20 cellular contexts compared by ENCODE assay signal in the genomic region with DNA sequence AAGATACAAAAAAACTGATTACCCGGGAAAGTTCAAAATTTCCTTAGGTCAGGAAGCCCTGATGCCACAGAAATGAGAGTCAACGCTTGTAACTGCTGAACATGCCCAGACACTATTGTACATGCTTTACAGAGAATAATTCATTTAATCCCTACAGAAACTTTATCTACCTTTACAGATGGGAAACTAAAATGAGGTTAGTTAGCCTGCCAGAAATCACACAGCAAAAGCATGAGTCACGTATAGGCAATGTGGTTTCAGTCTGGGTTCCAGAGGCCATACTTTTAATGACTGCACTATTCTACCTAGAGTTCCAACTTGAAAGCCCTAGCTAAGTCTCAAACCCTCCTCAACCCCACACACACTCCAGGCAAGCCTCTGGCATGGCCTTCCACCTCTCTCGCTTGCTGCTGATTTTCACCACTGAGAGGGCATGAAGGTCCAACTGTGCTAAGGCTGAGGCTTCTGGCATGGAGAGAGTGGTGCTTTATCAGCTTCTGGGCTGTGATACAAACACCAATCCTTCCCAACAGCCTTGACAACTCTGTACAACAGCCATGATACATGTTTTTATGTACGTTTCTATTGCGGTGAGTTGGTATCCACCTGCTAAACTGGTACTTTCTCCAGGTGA.
"Had no signal": no experiment of that assay in that cellular context is flagged by ENCODE, and none has a peak within 500 bp of the region (broad histone marks: within the 10 kb centered on the region; RNA-seq: fewer than 3 reads in every experiment).

No MANE protein-coding gene starts in this region.

- H3K36me3 ChIP-seq: esophagus muscularis mucosa, heart left ventricle, prostate gland, right lobe of liver, spleen, transverse colon had no signal

- H3K27me3 ChIP-seq: esophagus muscularis mucosa, heart left ventricle, right lobe of liver, spleen, transverse colon had no signal

- H3K4me3 Mint-ChIP-seq: activated CD8-positive, alpha-beta T cell treated with anti-CD3 and anti-CD28 coated beads, Interleukin-2, amount 10 ng/mL, durations not matched to agents 7 days and 5 days; brain; natural killer cell; stimulated activated naive B cell treated with anti-CD40 and anti-IgM and Interleukin-4, amounts not matched to agents 10 μg/mL and 1 μg/mL and 100 μg/mL, for 72 hours; T-helper 2 cell treated with Interferon-gamma antibody and Interleukin-4, amounts not matched to agents 5 μg/mL and 100 μg/mL, for 36 hours had no signal

- H3K27ac ChIP-seq: esophagus muscularis mucosa, heart left ventricle, prostate gland, right lobe of liver, spleen, transverse colon had no signal

- H3K27ac Mint-ChIP-seq: activated CD8-positive, alpha-beta T cell treated with anti-CD3 and anti-CD28 coated beads, Interleukin-2, amount 10 ng/mL, durations not matched to agents 7 days and 5 days; brain; natural killer cell; stimulated activated naive B cell treated with anti-CD40 and anti-IgM and Interleukin-4, amounts not matched to agents 10 μg/mL and 1 μg/mL and 100 μg/mL, for 72 hours; T-helper 2 cell treated with Interferon-gamma antibody and Interleukin-4, amounts not matched to agents 5 μg/mL and 100 μg/mL, for 36 hours had no signal

- H3K4me1 Mint-ChIP-seq: brain; natural killer cell; stimulated activated naive B cell treated with anti-CD40 and anti-IgM and Interleukin-4, amounts not matched to agents 10 μg/mL and 1 μg/mL and 100 μg/mL, for 72 hours had no signal

- H3K27me3 Mint-ChIP-seq: brain; stimulated activated naive B cell treated with anti-CD40 and anti-IgM and Interleukin-4, amounts not matched to agents 10 μg/mL and 1 μg/mL and 100 μg/mL, for 72 hours had no signal

- H3K4me3 ChIP-seq: esophagus muscularis mucosa, heart left ventricle, prostate gland, right lobe of liver, spleen, transverse colon had no signal

- H3K4me1 ChIP-seq: esophagus muscularis mucosa, heart left ventricle, prostate gland, right lobe of liver, spleen, transverse colon had no signal

- H3K36me3 Mint-ChIP-seq: brain; natural killer cell; stimulated activated naive B cell treated with anti-CD40 and anti-IgM and Interleukin-4, amounts not matched to agents 10 μg/mL and 1 μg/mL and 100 μg/mL, for 72 hours had no signal

- ATAC-seq: activated CD8-positive, alpha-beta T cell treated with anti-CD3 and anti-CD28 coated beads, Interleukin-2, amount 10 ng/mL, durations not matched to agents 7 days and 5 days; heart left ventricle; left lobe of liver; natural killer cell; right lobe of liver; stimulated activated naive B cell treated with anti-CD40 and anti-IgM and Interleukin-4, amounts not matched to agents 10 μg/mL and 1 μg/mL and 100 μg/mL, for 72 hours had no signal

- H3K9me3 ChIP-seq: esophagus muscularis mucosa, prostate gland, right lobe of liver, transverse colon had no signal

- DNase-seq: activated CD4-positive, CD25-positive, alpha-beta regulatory T cell treated with anti-CD3 and anti-CD28 coated beads, Interleukin-2, amount 50 U/mL, for 72 hours; activated CD8-positive, alpha-beta memory T cell treated with anti-CD3 and anti-CD28 coated beads, Interleukin-2, amount 50 U/mL, for 48 hours; activated CD8-positive, alpha-beta T cell treated with anti-CD3 and anti-CD28 coated beads, Interleukin-2, amount 10 ng/mL, durations not matched to agents 7 days and 5 days; activated naive CD4-positive, alpha-beta T cell; dermis blood vessel endothelial cell; foreskin melanocyte; heart left ventricle; natural killer cell; occipital lobe; right lobe of liver; spleen; stimulated activated CD4-positive, alpha-beta T cell treated with anti-CD3 and anti-CD28 coated beads, Interleukin-1b, Interleukin-23, amount 100 ng/mL, for 48 hours; stimulated activated naive B cell treated with anti-CD40 and anti-IgM and Interleukin-4, amounts not matched to agents 10 μg/mL and 1 μg/mL and 100 μg/mL, for 72 hours; substantia nigra; transverse colon had no signal
